ENCODE assay signal across 1 cellular context in the genomic region with DNA sequence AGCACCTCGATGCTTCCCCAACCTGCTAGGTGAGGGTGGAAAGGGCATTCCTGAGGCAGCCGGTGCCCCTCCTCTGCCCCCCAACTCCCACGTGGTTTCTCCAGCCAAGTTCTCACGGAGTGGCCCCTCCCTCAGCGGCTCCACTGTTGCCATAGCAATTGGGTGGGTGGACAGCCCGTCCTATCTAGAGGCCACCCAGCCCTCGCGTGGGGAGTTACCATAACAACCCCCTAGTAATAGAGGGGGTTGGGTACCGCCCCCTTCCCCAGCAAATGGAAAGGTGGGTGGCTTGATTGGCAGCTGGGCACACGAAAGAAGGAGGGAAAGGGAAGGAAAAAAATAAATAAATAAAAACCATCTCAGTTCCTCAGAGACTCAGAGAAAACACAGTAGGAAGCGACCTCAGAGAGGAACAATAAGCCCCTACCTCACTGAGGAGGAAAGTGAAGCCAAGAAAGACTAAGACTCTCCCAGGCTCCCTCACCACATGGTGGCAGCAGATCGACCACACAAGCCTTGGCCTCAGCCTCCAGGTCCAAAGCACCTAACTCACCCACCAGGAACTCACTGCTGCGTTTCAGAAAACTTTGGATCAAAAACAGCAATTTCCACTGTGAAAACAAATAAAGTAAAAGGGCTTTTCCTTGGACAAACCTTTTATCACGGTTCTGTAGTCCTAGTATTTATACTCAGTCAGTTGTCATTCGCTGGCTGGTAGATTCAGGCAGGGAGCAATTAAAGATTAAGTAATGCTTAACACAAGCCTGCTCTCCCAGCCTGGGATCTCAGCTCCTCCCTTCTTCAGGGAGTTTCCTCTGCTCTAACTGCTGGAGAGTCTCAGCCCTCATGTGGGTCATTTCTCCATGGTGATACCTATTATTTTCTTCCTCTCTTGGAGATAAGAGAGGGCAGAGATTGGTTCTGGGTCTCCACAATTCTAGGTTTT.
TF ChIP-seq lines count a peak whose summit lies in the region.

No MANE protein-coding gene starts in this region.

TF ChIP-seq in HEK293, 187 proteins besides CTCF, POLR2A, EP300 and RAD21 (continued from another document):
- 0 out of 2 replicates have a peak, but pooled peaks have one; percentile 13 for TF ChIP-seq ZBTB17 (tag by site-specific recombination; IDR thresholded peaks at IDR 0.05)
TF ChIP-seq in HEK293: peak in this region for 2; not testable (repeated sequence) for 185.
